In the genomic region with DNA sequence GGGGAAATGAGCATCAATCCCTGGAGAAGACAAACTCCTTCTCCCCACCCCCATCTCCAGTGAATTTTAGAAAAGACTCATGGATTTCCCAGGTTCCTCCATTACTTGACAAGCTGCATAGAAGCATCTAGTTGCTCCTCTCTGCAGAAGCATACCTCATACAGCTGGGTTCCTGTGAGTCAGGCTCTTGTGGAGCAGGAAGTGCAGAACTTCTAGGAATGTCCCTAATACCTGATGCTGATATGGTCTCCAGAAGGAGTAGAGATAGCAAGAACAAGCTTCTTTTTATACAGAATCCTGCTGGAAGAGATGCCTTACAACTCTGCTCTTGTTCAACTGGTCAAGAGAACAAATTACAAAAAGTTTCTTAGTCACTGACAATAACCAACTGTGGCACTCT, we compare ENCODE assay signal across 9 cellular contexts.
"Had no signal": no experiment of that assay in that cellular context is flagged by ENCODE, and none has a peak within 500 bp of the region (broad histone marks: within the 10 kb centered on the region; RNA-seq: fewer than 3 reads in every experiment).

No MANE protein-coding gene starts in this region.

- DNase-seq: GM23248, GOT3, H9, HCEC 1CT, KBM-7 had no signal

- ATAC-seq: HepG2 had no signal

- H3K27ac Mint-ChIP-seq: H9, IgD-negative memory B cell had no signal

- H3K4me3 ChIP-seq: GM23248 had no signal

- H3K9ac ChIP-seq: GM23248 had no signal

- FAIRE-seq: H54, HepG2 had no signal

- H3K9me3 Mint-ChIP-seq: H9, IgD-negative memory B cell had no signal

- H3K4me3 Mint-ChIP-seq: H9, IgD-negative memory B cell had no signal

- H3K27ac ChIP-seq: GM23248, HL-60 had no signal

- H2AFZ ChIP-seq: GM23248 had no signal
